ENCODE assay signal across 15 cellular contexts in the genomic region with DNA sequence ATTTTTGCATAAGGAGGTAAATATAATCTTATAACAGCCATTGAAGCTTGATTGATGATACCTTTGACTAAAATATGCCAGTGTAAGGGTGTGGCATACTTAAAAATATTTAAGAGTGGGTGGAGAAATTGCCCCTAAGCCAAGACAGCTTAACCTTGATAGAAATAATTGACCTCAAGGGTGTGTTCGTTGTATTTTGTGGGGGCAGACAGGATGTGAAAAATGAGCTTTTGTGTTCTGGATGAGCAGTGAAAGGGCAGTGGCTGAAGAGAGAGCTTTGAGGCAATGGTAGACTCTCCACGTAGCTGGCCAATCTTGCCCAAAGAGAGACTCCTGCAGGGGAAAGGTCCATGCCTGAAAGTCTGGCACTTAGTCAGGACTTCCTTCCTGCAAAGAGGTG. TPM values are rescaled to one million over a fixed set of nuclear protein-coding genes. Genes with fewer than 3 reads are reported as not detected.
DNase-seq lines count a peak whose midpoint lies in the region; ATAC-seq, FAIRE-seq and TF ChIP-seq lines count a peak whose summit lies in the region.
"Had no signal": no experiment of that assay in that cellular context is flagged by ENCODE, and none has a peak within 500 bp of the region (broad histone marks: within the 10 kb centered on the region; RNA-seq: fewer than 3 reads in every experiment).

No MANE protein-coding gene starts in this region.

- 48% methylated on average over 2 of the region's 2 CpGs for WGBS in A549 (ENCODE audit: missing lambda C conversion rate)
- 67% methylated on average over 1 of the region's 2 CpGs; no CpG with 5 or more reads in 1 of the 2 experiments for WGBS in IMR-90 (ENCODE audit: extremely low coverage in 2 of 2, insufficient read length in 1 of 2), 2 experiments
- 24 to 64% methylated on average over 2 of the region's 2 CpGs for WGBS in transverse colon (ENCODE audit: low coverage in 1 of 2), 2 donors

- in situ Hi-C loops in IMR-90 (cut with MboI; ENCODE audit: low sequenced_read_pairs) (no loop called here), transverse colon (cut with MboI; ENCODE audit: low pct_ligation_motif_present in 1 of 4, low pct_unique_long_range_greater_than_20kb in 1 of 4, low sequenced_read_pairs in 3 of 4) (loop anchor here in 1 of 4 donors (5.0 kb wide), 1 partner anchor 52 kb away; no protein-coding TSS in a partner anchor)

- H3K9me3 ChIP-seq in A549, result no peaks in the 10 kb centered on the region
- H3K9me3 ChIP-seq in IMR-90 (ENCODE audit: control insufficient read depth, insufficient read depth, low read length), result no peaks in the 10 kb centered on the region
- no peaks in the 10 kb centered on the region for H3K9me3 ChIP-seq in transverse colon

- H2BK15ac ChIP-seq in IMR-90 (ENCODE audit: low read depth, low read length), result no peak overlapping the region

- FAIRE-seq in A549 (lab: Jason Lieb, UNC), result no peak

- no peaks in the 10 kb centered on the region for H3K79me1 ChIP-seq in IMR-90 (ENCODE audit: low read depth in 1 of 2, low read length in 2 of 2)

- no peak overlapping the region for H2AK5ac ChIP-seq in IMR-90 (ENCODE audit: low read depth, low read length)

- no peak overlapping the region for H3K14ac ChIP-seq in IMR-90 (replicated peaks; ENCODE audit: low read depth, low read length)

- no peak overlapping the region for H3K4me3 ChIP-seq in A549
- H3K4me3 ChIP-seq in IMR-90 (ENCODE audit: insufficient read depth, low read depth, low read length), result no peak overlapping the region
- no peak overlapping the region for H3K4me3 ChIP-seq in transverse colon

- H3K4me1 ChIP-seq in A549 (0 out of 3 replicates have a peak, but pooled peaks cover 3% of the 10 kb centered on the region), IMR-90 (ENCODE audit: control insufficient read depth, insufficient read depth, low read length) (no peaks in the 10 kb centered on the region), transverse colon (no peaks in the 10 kb centered on the region)

- TF ChIP-seq EP300 in A549 (IDR thresholded peaks at IDR 0.05) (no peak), transverse colon (IDR thresholded peaks at IDR 0.05; ENCODE audit: low read depth) (no peak)

- CTCF ChIA-PET in A549 (lab: Yijun Ruan, JAX), result interaction anchor here (1.7 to 4.1 kb wide), 2 partner anchors 53 to 1530 kb away, joined by 4 to 22 read pairs; no protein-coding TSS in a partner anchor
- CTCF ChIA-PET in IMR-90 (lab: Yijun Ruan, JAX), result interaction anchor here (0.6 to 0.9 kb wide), 2 partner anchors 53 to 54 kb away, joined by 3 read pairs; no protein-coding TSS in a partner anchor

- no peak overlapping the region for H2AK9ac ChIP-seq in IMR-90 (replicated peaks; ENCODE audit: low read depth, low read length, poor library complexity)

- H3K36me3 ChIP-seq in IMR-90 (ENCODE audit: control insufficient read depth, insufficient read depth, low read length), result no peaks in the 10 kb centered on the region
- no peaks in the 10 kb centered on the region for H3K36me3 ChIP-seq in transverse colon

- H4K5ac ChIP-seq in IMR-90 (ENCODE audit: low read depth, low read length), result no peak overlapping the region

- H3K18ac ChIP-seq in IMR-90 (ENCODE audit: low read depth, low read length), result no peak overlapping the region

- no TSS peak for BruUV-seq in IMR-90 (replicated peaks; lab: Mats Ljungman, UMichigan)

- no peak overlapping the region for H3K4ac ChIP-seq in IMR-90 (ENCODE audit: low read depth, low read length)

- no peak overlapping the region for H2BK20ac ChIP-seq in IMR-90 (ENCODE audit: low read depth, low read length)

- H3K27me3 ChIP-seq in IMR-90 (ENCODE audit: control insufficient read depth, insufficient read depth, low read length) (no peaks in the 10 kb centered on the region), transverse colon (no peaks in the 10 kb centered on the region)

- H2BK120ac ChIP-seq in IMR-90 (ENCODE audit: low read depth, low read length), result no peak overlapping the region

- H4K8ac ChIP-seq in IMR-90 (ENCODE audit: low read depth in 2 of 2, low read length in 2 of 2), result no peak overlapping the region

- no peaks in the 10 kb centered on the region for H4K20me1 ChIP-seq in IMR-90 (ENCODE audit: insufficient read depth, low read length)

- H3K27ac ChIP-seq in A549 (no peak overlapping the region), IMR-90 (ENCODE audit: insufficient read depth, low read length) (no peak overlapping the region), transverse colon (no peak overlapping the region)

- TF ChIP-seq RAD21 in A549 (conservative IDR thresholded peaks at IDR 0.05 in 1 of 2, IDR thresholded peaks at IDR 0.05 in 1 of 2) (no peak), IMR-90 (IDR thresholded peaks at IDR 0.05; ENCODE audit: low read length) (no peak)

- dilution Hi-C loops in IMR-90 (cut with HindIII; ENCODE audit: low sequenced_read_pairs, unreplicated experiment), result no loop called here

- peak overlapping the region; percentile 21; the same call in 2 of the 3 replicates for H3K4me2 ChIP-seq in A549
- H3K4me2 ChIP-seq in IMR-90 (ENCODE audit: low read depth, low read length), result no peak overlapping the region

- no peak overlapping the region for H3K23ac ChIP-seq in IMR-90 (ENCODE audit: low read depth, low read length)

- no peak overlapping the region for H4K91ac ChIP-seq in IMR-90 (ENCODE audit: insufficient read depth, low read depth, low read length)

- 0 out of 2 replicates have a peak, but pooled peaks cover 3% of the 10 kb centered on the region for H3K9me1 ChIP-seq in IMR-90 (ENCODE audit: insufficient read depth, low read length)

- no peak overlapping the region for H3K56ac ChIP-seq in IMR-90 (ENCODE audit: extremely low read depth, insufficient read depth, low read length)

- DNase-seq in A549 (ENCODE audit: low read depth in 1 of 2, low spot score in 1 of 2), result no peak
- no peak for DNase-seq in IMR-90
- peak; percentile 44 for DNase-seq in SW480 (ENCODE audit: low spot score)
- no peak for DNase-seq in omental fat pad (ENCODE audit: low spot score)
- no peak for DNase-seq in transverse colon
- DNase-seq: C1 segment of cervical spinal cord, HCEC 1CT, KG1, NCI-H1092 treated with DMSO at 0.1 percent for 48 hours, NCI-H1694, NCI-H2107, NCI-H345, NCI-H526 treated with DMSO at 0.1 percent for 48 hours had no signal

- TF ChIP-seq CTCF in A549 (IDR thresholded peaks at IDR 0.05) (no peak), IMR-90 (conservative IDR thresholded peaks at IDR 0.05; ENCODE audit: low read depth, low read length) (no peak), omental fat pad (IDR thresholded peaks at IDR 0.05) (no peak), transverse colon (IDR thresholded peaks at IDR 0.05) (no peak)

- H2AFZ ChIP-seq in IMR-90 (replicated peaks; ENCODE audit: low read length, poor library complexity), result peak overlapping the region; percentile 63

- POLR2A ChIA-PET in A549 (lab: Yijun Ruan, JAX) (no interaction called here), IMR-90 (lab: Charles Lee; ENCODE audit: unreplicated experiment) (no interaction called here)

- intact Hi-C loops in IMR-90 (cut with micrococcal nuclease) (no loop called here), transverse colon (cut with DNase I; ENCODE audit: low total_unique reads) (no loop called here)

- no peak overlapping the region for H3K9ac ChIP-seq in IMR-90 (ENCODE audit: low read depth, low read length)

- no peak overlapping the region for H2BK5ac ChIP-seq in IMR-90 (ENCODE audit: low read depth, low read length, poor library complexity, severe bottlenecking)

- no peak; a peak in 1 of 6 replicates for ATAC-seq in A549
- ATAC-seq in IMR-90 (ENCODE audit: low read depth), result no peak
- peak; percentile 61 for ATAC-seq in omental fat pad (ENCODE audit: low FRiP score)
- no peak for ATAC-seq in GM21528 (IDR thresholded peaks at IDR 0.05; ENCODE audit: low FRiP score, unreplicated experiment)
- ATAC-seq in HG03521 (IDR thresholded peaks at IDR 0.05; ENCODE audit: unreplicated experiment), result no peak

- TF ChIP-seq POLR2A in A549 (IDR thresholded peaks at IDR 0.05; ENCODE audit: low read length) (no peak), IMR-90 (IDR thresholded peaks at IDR 0.05; ENCODE audit: low read depth, low read length) (no peak), transverse colon (IDR thresholded peaks at IDR 0.05) (no peak)

TF ChIP-seq in A549, 52 proteins besides CTCF, POLR2A, EP300 and RAD21 (continues in another document):
- TF ChIP-seq RFX5 (IDR thresholded peaks at IDR 0.05), result no peak

TF ChIP-seq in IMR-90, 13 proteins besides CTCF, POLR2A, EP300 and RAD21 (continues in another document):
- no peak for TF ChIP-seq RFX5 (IDR thresholded peaks at IDR 0.05; ENCODE audit: low read depth, low read length)
- TF ChIP-seq MAFK (IDR thresholded peaks at IDR 0.05; ENCODE audit: low read depth, low read length), result no peak
- TF ChIP-seq SMC3 (IDR thresholded peaks at IDR 0.05; ENCODE audit: low read depth, low read length), result no peak

RNA-seq across cellular contexts. Expression of gene CD109, which starts 15.7 kb away (rescaled TPM):
- polyA plus RNA-seq in A549 (2011; rRNA removed) (47.1 and 56.7 TPM in 2 replicates), A549 (2017; fragmentation: RNase III; extraction: RNeasy Plus Mini Kit Qiagen cat#74134 plus additional on column Dnase treatment) (17.3 to 18.3 TPM (median 17.8 TPM) in 3 replicates), IMR-90 (2012; rRNA removed) (2.6 and 3.6 TPM in 2 replicates)
- polyA plus RNA-seq in A549 (2012; cell fraction: cytosol; rRNA removed), result 4.0 and 4.7 TPM in 2 replicates
- polyA plus RNA-seq in A549 (2012; cell fraction: nucleus; rRNA removed), result 5.9 and 8.2 TPM in 2 replicates
- 23.7 and 24.1 TPM in 2 replicates for polyA minus RNA-seq in A549 (2011; rRNA and poly(A)+ RNA removed)
- total RNA-seq in IMR-90 (2012; rRNA removed) (5.0 and 7.2 TPM in 2 replicates), omental fat pad (10 to 100 TPM; 13.4 to 29.3 (median 20.2) TPM), transverse colon (1 to 10 TPM; 1.9 to 7.4 (median 4.8) TPM)
- 0.88 and 1.2 TPM in 2 replicates for polyA plus RNA-seq in IMR-90 (2012; cell fraction: cytosol; rRNA removed)
- polyA plus RNA-seq in IMR-90 (2012; cell fraction: nucleus; rRNA removed; ENCODE audit: low replicate concordance), result 0.77 and 3.6 TPM in 2 replicates

RNA-seq across cellular contexts. Expression of gene SLC17A5, which starts 26.5 kb away (rescaled TPM):
- 9.6 and 10.0 TPM in 2 replicates for polyA plus RNA-seq in A549 (2011; rRNA removed)
- 2.6 and 2.8 TPM in 2 replicates for polyA plus RNA-seq in A549 (2012; cell fraction: cytosol; rRNA removed)
- 1.4 and 1.5 TPM in 2 replicates for polyA plus RNA-seq in A549 (2012; cell fraction: nucleus; rRNA removed)
- polyA plus RNA-seq in A549 (2017; fragmentation: RNase III; extraction: RNeasy Plus Mini Kit Qiagen cat#74134 plus additional on column Dnase treatment), result 7.0 to 10.6 TPM (median 7.8 TPM) in 3 replicates
- polyA minus RNA-seq in A549 (2011; rRNA and poly(A)+ RNA removed), result 7.3 and 10.2 TPM in 2 replicates
- 27.2 and 37.5 TPM in 2 replicates for total RNA-seq in IMR-90 (2012; rRNA removed)
- 18.7 and 20.8 TPM in 2 replicates for polyA plus RNA-seq in IMR-90 (2012; rRNA removed)
- 7.6 and 12.2 TPM in 2 replicates for polyA plus RNA-seq in IMR-90 (2012; cell fraction: cytosol; rRNA removed)
- polyA plus RNA-seq in IMR-90 (2012; cell fraction: nucleus; rRNA removed; ENCODE audit: low replicate concordance), result 4.0 and 9.1 TPM in 2 replicates
- 10 to 100 TPM; 18.9 to 36.5 (median 28.0) TPM for total RNA-seq in omental fat pad
- 10 to 100 TPM; 13.7 to 57.3 (median 32.8) TPM for total RNA-seq in transverse colon
